Comparison of ENCODE assay signal across 9 cellular contexts in the genomic region with DNA sequence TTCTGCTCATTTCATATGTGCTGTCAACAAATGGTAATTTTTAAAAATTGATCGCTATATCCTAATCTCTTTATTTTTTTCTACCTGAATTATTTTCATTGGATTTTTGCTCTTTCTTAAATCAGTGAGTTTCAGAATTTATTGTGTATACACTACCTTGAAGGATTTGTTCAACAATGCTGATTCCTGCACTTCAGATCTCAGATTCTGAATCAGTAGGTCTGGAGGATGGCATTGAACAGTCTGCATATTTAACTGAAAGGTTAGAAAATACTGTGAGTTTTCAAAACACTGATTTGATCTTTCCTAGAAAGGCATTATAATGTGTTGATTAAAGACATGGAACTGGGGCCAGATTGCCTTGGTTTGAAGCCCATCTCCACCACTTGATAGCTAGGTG. TPM values are rescaled to one million over a fixed set of nuclear protein-coding genes. Genes with fewer than 3 reads are reported as not detected.
DNase-seq lines count a peak whose midpoint lies in the region; ATAC-seq and TF ChIP-seq lines count a peak whose summit lies in the region.
"Had no signal": no experiment of that assay in that cellular context is flagged by ENCODE, and none has a peak within 500 bp of the region (broad histone marks: within the 10 kb centered on the region; RNA-seq: fewer than 3 reads in every experiment).

No MANE protein-coding gene starts in this region.

- H3K36me3 Mint-ChIP-seq in endodermal cell (ENCODE audit: low read depth) = peaks cover 30% of the 10 kb centered on the region

- H3K9ac ChIP-seq in SK-N-SH = peak overlapping the region; percentile 87; the same call in 1 of the 2 replicates
- H3K9ac ChIP-seq in PC-3 (ENCODE audit: low read length) = peak overlapping the region; percentile 88
- H3K9ac ChIP-seq in endodermal cell (ENCODE audit: extremely low read depth, low read length, poor library complexity, severe bottlenecking) = no peak overlapping the region

- intact Hi-C loops in PC-3 (cut with micrococcal nuclease) (loop anchor here (2.0 kb wide), 2 partner anchors 20 to 60 kb away; no protein-coding TSS in a partner anchor), psoas muscle (cut with DNase I) (no loop called here)

- H3F3A ChIP-seq in SK-N-SH (replicated peaks; ENCODE audit: insufficient read depth) (peaks cover 6% of the 10 kb centered on the region), PC-3 (ENCODE audit: low read length, unreplicated experiment) (no peaks in the 10 kb centered on the region)

- H3K9me2 ChIP-seq in SK-N-SH (no peaks in the 10 kb centered on the region), PC-3 (replicated peaks; ENCODE audit: low read length) (no peaks in the 10 kb centered on the region)

- no peak overlapping the region for H3K27ac Mint-ChIP-seq in endodermal cell

- H3K36me3 ChIP-seq in SK-N-SH (replicated peaks in 1 of 2; ENCODE audit: control insufficient read depth in 1 of 2, insufficient read depth in 2 of 2, low read length in 1 of 2) (peaks cover 4 to 13% of the 10 kb centered on the region in 2 experiments), PC-3 (ENCODE audit: low read depth, low read length) (peaks cover 5% of the 10 kb centered on the region; the same call in 1 of the 2 replicates), endodermal cell (ENCODE audit: control insufficient read depth, insufficient read depth, low read length) (peaks cover 20% of the 10 kb centered on the region), psoas muscle (ENCODE audit: insufficient read depth in 1 of 2, low read depth in 1 of 2) (no peaks in the 10 kb centered on the region)

- peak overlapping the region; percentile 99 for H3K4me3 Mint-ChIP-seq in endodermal cell

- CTCF ChIA-PET in SK-N-SH (lab: Yijun Ruan, JAX) = no interaction called here
- CTCF ChIA-PET in PC-3 (lab: Charles Lee) = no interaction called here

- TF ChIP-seq CTCF in SK-N-SH (IDR thresholded peaks at IDR 0.05) = no peak
- TF ChIP-seq CTCF in PC-3 (conservative IDR thresholded peaks at IDR 0.05; ENCODE audit: low read depth, low read length) = no peak
- TF ChIP-seq CTCF in endodermal cell (conservative IDR thresholded peaks at IDR 0.05) = no peak
- no peak for TF ChIP-seq CTCF in psoas muscle (IDR thresholded peaks at IDR 0.05)

- H3K79me2 ChIP-seq in SK-N-SH (ENCODE audit: insufficient read depth) (peaks cover 66% of the 10 kb centered on the region), PC-3 (ENCODE audit: low read length) (peaks cover 66% of the 10 kb centered on the region)

- no peak for TF ChIP-seq EP300 in SK-N-SH (IDR thresholded peaks at IDR 0.05; ENCODE audit: borderline replicate concordance in 1 of 2, low read depth in 1 of 2, low read length in 1 of 2)

- peaks cover 16% of the 10 kb centered on the region for H3K4me1 Mint-ChIP-seq in endodermal cell

- no peaks in the 10 kb centered on the region for H3K27me3 Mint-ChIP-seq in endodermal cell (ENCODE audit: insufficient read depth)

- POLR2A ChIA-PET in SK-N-SH (lab: Yijun Ruan, JAX) (no interaction called here), PC-3 (lab: Charles Lee; ENCODE audit: unreplicated experiment) (no interaction called here)

- 6% methylated on average over 1 of the region's 1 CpG for WGBS in SK-N-SH (ENCODE audit: low lambda C conversion rate)
- 100% methylated on average over 1 of the region's 1 CpG; no CpG with 5 or more reads in 1 of the 2 experiments for WGBS in endodermal cell (ENCODE audit: insufficient coverage in 1 of 2, insufficient read length in 1 of 2), 2 experiments
- WGBS in psoas muscle, 3 donors = 72 to 93% (median 92%) methylated on average over 1 of the region's 1 CpG

- DNase-seq in SK-N-SH (no peak), PC-3 (no peak), endodermal cell (no peak), psoas muscle (no peak), HUDEP-2 (lab: John Stamatoyannopoulos, UW; ENCODE audit: unreplicated experiment in 76 of 76) (no peak), AML-193 (lab: John Stamatoyannopoulos, UW) (no peak)

- H4K20me1 ChIP-seq in SK-N-SH (ENCODE audit: insufficient read depth) (peaks cover 27% of the 10 kb centered on the region; the same call in 1 of the 2 replicates), PC-3 (ENCODE audit: low read length) (peaks cover 24% of the 10 kb centered on the region)

- H2AFZ ChIP-seq in SK-N-SH (ENCODE audit: low read depth) (no peak overlapping the region), PC-3 (ENCODE audit: low read length) (no peak overlapping the region)

- ATAC-seq in SK-N-SH treated with all-trans-retinoic acid at 6 μM for 48 hours = no peak
- ATAC-seq in PC-3 = no peak
- ATAC-seq in psoas muscle = no peak
- no peak for ATAC-seq in GM18502 (IDR thresholded peaks at IDR 0.05; ENCODE audit: poor library complexity, unreplicated experiment)

- peaks cover 9% of the 10 kb centered on the region for H3K9me3 Mint-ChIP-seq in endodermal cell

- H3K27ac ChIP-seq in SK-N-SH (ENCODE audit: low read depth in 2 of 2, low read length in 1 of 2) (no peak overlapping the region), PC-3 (ENCODE audit: low read length) (no peak overlapping the region), endodermal cell (ENCODE audit: low read depth, low read length) (no peak overlapping the region), psoas muscle (no peak overlapping the region)

- peaks cover 8 to 16% of the 10 kb centered on the region in 2 experiments; a peak in 3 of 4 replicates for H3K4me1 ChIP-seq in SK-N-SH (ENCODE audit: control insufficient read depth in 1 of 2, insufficient read depth in 2 of 2, low read depth in 1 of 2, low read length in 1 of 2)
- H3K4me1 ChIP-seq in PC-3 (ENCODE audit: insufficient read depth, low read length) = peaks cover 19% of the 10 kb centered on the region
- H3K4me1 ChIP-seq in endodermal cell (ENCODE audit: control insufficient read depth, insufficient read depth, low read length) = peaks cover 4% of the 10 kb centered on the region
- peaks cover 8% of the 10 kb centered on the region for H3K4me1 ChIP-seq in psoas muscle

- no peak for TF ChIP-seq RAD21 in SK-N-SH (IDR thresholded peaks at IDR 0.05; ENCODE audit: low read length)

- H3K4me3 ChIP-seq in SK-N-SH (ENCODE audit: low read depth in 2 of 2, low read length in 1 of 2) (peak overlapping the region; percentile 96 to 99), PC-3 (ENCODE audit: low read length) (peak overlapping the region; percentile 96), endodermal cell (ENCODE audit: low read length) (peak overlapping the region; percentile 98), psoas muscle (peak overlapping the region; percentile 90)
- H3K4me3 ChIP-seq: lung had no signal

- no peaks in the 10 kb centered on the region for H3K27me3 ChIP-seq in SK-N-SH (ENCODE audit: insufficient read depth)
- H3K27me3 ChIP-seq in PC-3 (ENCODE audit: low read length) = no peaks in the 10 kb centered on the region
- H3K27me3 ChIP-seq in endodermal cell (ENCODE audit: control insufficient read depth, insufficient read depth, low read length, poor library complexity, severe bottlenecking) = no peaks in the 10 kb centered on the region
- H3K27me3 ChIP-seq in psoas muscle (ENCODE audit: insufficient read depth in 3 of 3, low read length in 2 of 3) = no peaks in the 10 kb centered on the region

- H3K9me3 ChIP-seq in SK-N-SH (no peaks in the 10 kb centered on the region), PC-3 (ENCODE audit: low read length) (no peaks in the 10 kb centered on the region), endodermal cell (ENCODE audit: control insufficient read depth, low read length) (peaks cover 10% of the 10 kb centered on the region), psoas muscle (no peaks in the 10 kb centered on the region)

- H3K4me2 ChIP-seq in SK-N-SH (peak overlapping the region; percentile 75), PC-3 (ENCODE audit: low read length) (peak overlapping the region; percentile 87)

- no TSS peak for BruUV-seq in PC-3 (replicated peaks; lab: Mats Ljungman, UMichigan)

TF ChIP-seq in SK-N-SH, 30 proteins besides CTCF, POLR2A, EP300 and RAD21 (continues in another document):
- no peak for TF ChIP-seq GATA2 (CRISPR knock-in tag; IDR thresholded peaks at IDR 0.05)

TF ChIP-seq in SK-N-SH treated with all-trans-retinoic acid at 6 μM for 48 hours, 23 proteins besides CTCF, POLR2A, EP300 and RAD21:
- TF ChIP-seq, protein P1, sequence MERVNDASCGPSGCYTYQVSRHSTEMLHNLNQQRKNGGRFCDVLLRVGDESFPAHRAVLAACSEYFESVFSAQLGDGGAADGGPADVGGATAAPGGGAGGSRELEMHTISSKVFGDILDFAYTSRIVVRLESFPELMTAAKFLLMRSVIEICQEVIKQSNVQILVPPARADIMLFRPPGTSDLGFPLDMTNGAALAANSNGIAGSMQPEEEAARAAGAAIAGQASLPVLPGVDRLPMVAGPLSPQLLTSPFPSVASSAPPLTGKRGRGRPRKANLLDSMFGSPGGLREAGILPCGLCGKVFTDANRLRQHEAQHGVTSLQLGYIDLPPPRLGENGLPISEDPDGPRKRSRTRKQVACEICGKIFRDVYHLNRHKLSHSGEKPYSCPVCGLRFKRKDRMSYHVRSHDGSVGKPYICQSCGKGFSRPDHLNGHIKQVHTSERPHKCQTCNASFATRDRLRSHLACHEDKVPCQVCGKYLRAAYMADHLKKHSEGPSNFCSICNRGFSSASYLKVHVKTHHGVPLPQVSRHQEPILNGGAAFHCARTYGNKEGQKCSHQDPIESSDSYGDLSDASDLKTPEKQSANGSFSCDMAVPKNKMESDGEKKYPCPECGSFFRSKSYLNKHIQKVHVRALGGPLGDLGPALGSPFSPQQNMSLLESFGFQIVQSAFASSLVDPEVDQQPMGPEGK (CRISPR knock-in tag; IDR thresholded peaks at IDR 0.05; ENCODE audit: borderline replicate concordance) = no peak
- no peak for TF ChIP-seq BACH2 (CRISPR knock-in tag; IDR thresholded peaks at IDR 0.05; ENCODE audit: borderline replicate concordance)
- TF ChIP-seq ZNF565 (CRISPR knock-in tag; conservative IDR thresholded peaks at IDR 0.05; ENCODE audit: low read depth) = no peak
- no peak for TF ChIP-seq ISL1 (CRISPR knock-in tag; IDR thresholded peaks at IDR 0.05)
- no peak for TF ChIP-seq SNAI2 (CRISPR knock-in tag; IDR thresholded peaks at IDR 0.05)
- TF ChIP-seq CSDC2 (CRISPR knock-in tag; IDR thresholded peaks at IDR 0.05) = no peak
- TF ChIP-seq ZFP30 (CRISPR knock-in tag; IDR thresholded peaks at IDR 0.05) = no peak

RNA-seq across cellular contexts. Expression of a gene that starts 1.6 kb away (rescaled TPM):
- polyA plus RNA-seq in SK-N-SH (2012; rRNA removed) = 2.9 and 5.6 TPM in 2 replicates
- 4.7 and 5.2 TPM in 2 replicates for polyA plus RNA-seq in SK-N-SH (2012; cell fraction: cytosol; rRNA removed)
- 3.8 and 9.1 TPM in 2 replicates for polyA plus RNA-seq in SK-N-SH (2012; cell fraction: nucleus; rRNA removed)
- 27.8 and 32.8 TPM in 2 replicates for total RNA-seq in PC-3 (2014; rRNA removed)
- 10 to 100 TPM; 44.8 to 80.1 TPM for total RNA-seq in endodermal cell
- 48.9 TPM for polyA plus RNA-seq in endodermal cell (2013, experiment 1 of 2)
- polyA plus RNA-seq in endodermal cell (2013, experiment 2 of 2) = 48.8 TPM
- 1 to 10 TPM; 4.3 to 8.0 (median 6.5) TPM for total RNA-seq in psoas muscle
- polyA plus RNA-seq in psoas muscle = 1 to 10 TPM; 1.9 to 5.0 (median 2.6) TPM
